17 cellular contexts compared by ENCODE assay signal in genomic region chr19:29567366-29567915, GRCh38. TPM values are rescaled to one million over a fixed set of nuclear protein-coding genes. Genes with fewer than 3 reads are reported as not detected.
DNase-seq lines count a peak whose midpoint lies in the region; ATAC-seq lines count a peak whose summit lies in the region.
"Had no signal": no experiment of that assay in that cellular context is flagged by ENCODE, and none has a peak within 500 bp of the region (broad histone marks: within the 10 kb centered on the region; RNA-seq: fewer than 3 reads in every experiment).

No MANE protein-coding gene starts in this region.

- H4K8ac ChIP-seq in neuronal stem cell (ENCODE audit: low read depth, low read length), result peak overlapping the region; percentile 48

- WGBS in neuronal stem cell (ENCODE audit: extremely low coverage in 2 of 2, insufficient read length in 2 of 2, insufficient replicate concordance in 1 of 2), 2 donors, result no CpG with 5 or more reads among the region's 2 CpGs

- no peak overlapping the region for H3K4ac ChIP-seq in neuronal stem cell (ENCODE audit: low read length)

- H2AK5ac ChIP-seq in neuronal stem cell (ENCODE audit: low read depth, low read length), result peak overlapping the region; percentile 77

- H3K4me3 Mint-ChIP-seq in activated T-cell treated with anti-CD3 and anti-CD28 coated beads, Interleukin-2, amount 50 U/mL, for 24 hours, result no peak overlapping the region
- H3K4me3 Mint-ChIP-seq: CD4-positive, alpha-beta T cell had no signal

- no peak overlapping the region for H3K14ac ChIP-seq in neuronal stem cell (ENCODE audit: low read length)

- H3K23ac ChIP-seq in neuronal stem cell (ENCODE audit: low read depth, low read length, poor library complexity), result peak overlapping the region; percentile 80

- DNase-seq in NCI-H1436 (lab: John Stamatoyannopoulos, UW) (peak; percentile 41), NCI-H1436 treated with DMSO at 0.1 percent for 48 hours (lab: John Stamatoyannopoulos, UW) (no peak), activated T-cell treated with anti-CD3 and anti-CD28 coated beads for 4 hours (no peak), neuronal stem cell (ENCODE audit: low spot score) (no peak), HPDE6-E6E7 (ENCODE audit: extremely low spot score) (no peak)
- peak; percentile 15 for DNase-seq in activated T-cell treated with anti-CD3 and anti-CD28 coated beads, Interleukin-2, amount 50 U/mL, for 24 hours
- DNase-seq: AML-193; Caco-2; CD4-positive, alpha-beta T cell; GM23248; HCEC 1CT had no signal

- H3K4me1 Mint-ChIP-seq in activated T-cell treated with anti-CD3 and anti-CD28 coated beads, Interleukin-2, amount 50 U/mL, for 24 hours (ENCODE audit: low read depth), result peaks cover 15% of the 10 kb centered on the region

- H3K4me1 ChIP-seq in neuronal stem cell (ENCODE audit: control insufficient read depth in 2 of 2, insufficient read depth in 1 of 2, low read depth in 1 of 2, low read length in 2 of 2), result peaks cover 0 to 4% of the 10 kb centered on the region in 2 donors
- H3K4me1 ChIP-seq: A549, Caco-2 had no signal

- H3K9me3 ChIP-seq in neuronal stem cell (replicated peaks in 1 of 2; ENCODE audit: control insufficient read depth in 2 of 2, insufficient read depth in 1 of 2, low read depth in 1 of 2, low read length in 2 of 2), result no peaks in the 10 kb centered on the region
- H3K9me3 ChIP-seq: A549, Caco-2 had no signal

- H3K27me3 Mint-ChIP-seq in activated T-cell treated with anti-CD3 and anti-CD28 coated beads, Interleukin-2, amount 50 U/mL, for 24 hours, result peaks cover 62% of the 10 kb centered on the region

- no peaks in the 10 kb centered on the region for H3K9me3 Mint-ChIP-seq in activated T-cell treated with anti-CD3 and anti-CD28 coated beads, Interleukin-2, amount 50 U/mL, for 24 hours
- H3K9me3 Mint-ChIP-seq: CD4-positive, alpha-beta T cell had no signal

- H3K18ac ChIP-seq in neuronal stem cell (ENCODE audit: low read length), result no peak overlapping the region

- no peak for ATAC-seq in HG02571 (IDR thresholded peaks at IDR 0.05; ENCODE audit: unreplicated experiment)

- H2BK5ac ChIP-seq in neuronal stem cell (ENCODE audit: low read length), result no peak overlapping the region

- H3K4me2 ChIP-seq in neuronal stem cell (ENCODE audit: insufficient read depth, low read length, poor library complexity, severe bottlenecking), result no peak overlapping the region
- H3K4me2 ChIP-seq: A549 had no signal

- H3K27ac ChIP-seq in neuronal stem cell (replicated peaks; ENCODE audit: low read length), result no peak overlapping the region
- H3K27ac ChIP-seq: 22Rv1, A549, C4-2B, GM23248 had no signal

- H2BK120ac ChIP-seq in neuronal stem cell (ENCODE audit: low read depth, low read length), result no peak overlapping the region

- no peak overlapping the region for H4K91ac ChIP-seq in neuronal stem cell (ENCODE audit: low read depth, low read length, poor library complexity)

- no peaks in the 10 kb centered on the region for H3K36me3 ChIP-seq in neuronal stem cell (replicated peaks in 1 of 2; ENCODE audit: control insufficient read depth in 2 of 2, insufficient read depth in 2 of 2, low read length in 2 of 2)

- H3K9ac ChIP-seq in neuronal stem cell (ENCODE audit: low read depth, low read length, poor library complexity), result no peak overlapping the region
- H3K9ac ChIP-seq: GM23248 had no signal

- H2BK15ac ChIP-seq in neuronal stem cell (ENCODE audit: low read length), result peak overlapping the region; percentile 3

- H3K27ac Mint-ChIP-seq in activated T-cell treated with anti-CD3 and anti-CD28 coated beads, Interleukin-2, amount 50 U/mL, for 24 hours, result no peak overlapping the region
- H3K27ac Mint-ChIP-seq: CD4-positive, alpha-beta T cell had no signal

- H3K36me3 Mint-ChIP-seq in activated T-cell treated with anti-CD3 and anti-CD28 coated beads, Interleukin-2, amount 50 U/mL, for 24 hours (ENCODE audit: low read depth), result no peaks in the 10 kb centered on the region

- H3K4me3 ChIP-seq in neuronal stem cell (ENCODE audit: low read length in 2 of 2), result no peak overlapping the region
- H3K4me3 ChIP-seq: A549, GM23248 had no signal

- H3K27me3 ChIP-seq in neuronal stem cell (ENCODE audit: control insufficient read depth in 3 of 3, insufficient read depth in 3 of 3, low read depth in 1 of 3, low read length in 3 of 3), result peaks cover 0 to 43% (median 0%) of the 10 kb centered on the region in 3 experiments

- no peak overlapping the region for H2AFZ ChIP-seq in neuronal stem cell (ENCODE audit: low read length)
- H2AFZ ChIP-seq: GM23248 had no signal

- no peaks in the 10 kb centered on the region for H3K79me1 ChIP-seq in neuronal stem cell (ENCODE audit: low read depth, low read length)

- H2BK12ac ChIP-seq in neuronal stem cell (ENCODE audit: low read length), result no peak overlapping the region

RNA-seq across cellular contexts. Expression of gene POP4, which starts 38.6 kb away (rescaled TPM):
- 56.9 TPM for polyA plus RNA-seq in neuronal stem cell (2013, experiment 1 of 2)
- polyA plus RNA-seq in neuronal stem cell (2013, experiment 2 of 2), result 56.6 TPM

RNA-seq across cellular contexts. Expression of gene VSTM2B, which starts 41.6 kb away (rescaled TPM):
- 2.1 TPM for polyA plus RNA-seq in neuronal stem cell (2013, experiment 1 of 2)
- polyA plus RNA-seq in neuronal stem cell (2013, experiment 2 of 2), result 2.2 TPM
- polyA plus RNA-seq: A549, BJ, GM23248, HepG2 had no signal

Comparison
In these comparisons a context has a peak if more than half of its experiments do, and no peak if none do; other contexts are left out.
1. DNase-seq: peak in NCI-H1436 (single experiment) and activated T-cell treated with anti-CD3 and anti-CD28 coated beads, Interleukin-2, amount 50 U/mL, for 24 hours (single experiment); none in NCI-H1436 treated with DMSO at 0.1 percent for 48 hours (single experiment), activated T-cell treated with anti-CD3 and anti-CD28 coated beads for 4 hours (single experiment), neuronal stem cell (single experiment) and HPDE6-E6E7 (single experiment).